Comparison of ENCODE assay signal across 1 cellular context in genomic region chr1:237879195-237879594, GRCh38.
TF ChIP-seq lines count a peak whose summit lies in the region.

No MANE protein-coding gene starts in this region.

TF ChIP-seq in SK-N-SH, 30 proteins besides CTCF, POLR2A, EP300 and RAD21 (continued from another document):
- TF ChIP-seq ZBTB33 (IDR thresholded peaks at IDR 0.05; ENCODE audit: borderline replicate concordance, low read depth) (no peak), RXRA (IDR thresholded peaks at IDR 0.05; ENCODE audit: borderline replicate concordance, low read depth) (no peak; the same call in 1 of the 2 replicates), GATA2 (CRISPR knock-in tag; IDR thresholded peaks at IDR 0.05) (no peak), CHD2 (IDR thresholded peaks at IDR 0.05; ENCODE audit: low read length, partially characterized antibody) (no peak), RFX5 (IDR thresholded peaks at IDR 0.05; ENCODE audit: low read length) (no peak), MXI1 (IDR thresholded peaks at IDR 0.05; ENCODE audit: low read depth, low read length) (no peak), USF1 (IDR thresholded peaks at IDR 0.05; ENCODE audit: borderline replicate concordance, low read depth) (no peak), GABPA (IDR thresholded peaks at IDR 0.05; ENCODE audit: low read depth) (no peak)
